ENCODE assay signal across 8 cellular contexts in genomic region chr1:187928288-187928687, GRCh38.
DNase-seq lines count a peak whose midpoint lies in the region; ATAC-seq and TF ChIP-seq lines count a peak whose summit lies in the region.

No MANE protein-coding gene starts in this region.

- no peak for TF ChIP-seq POLR2A in HCT116 (IDR thresholded peaks at IDR 0.05; ENCODE audit: borderline replicate concordance, extremely low read depth, insufficient read depth, insufficient read length)

- peak; percentile 52; the same call in 1 of the 2 replicates for ATAC-seq in HCT116
- ATAC-seq in GM21825 (IDR thresholded peaks at IDR 0.05; ENCODE audit: unreplicated experiment), result no peak
- no peak for ATAC-seq in T-cell (replicated peaks in 1 of 4)

- H3K79me2 ChIP-seq in HCT116 (ENCODE audit: insufficient read depth, low read length), result no peaks in the 10 kb centered on the region

- no peak overlapping the region for H2AFZ ChIP-seq in HCT116 (ENCODE audit: low read depth, low read length, poor library complexity, severe bottlenecking)

- no peak overlapping the region for H3K4me2 ChIP-seq in HCT116 (ENCODE audit: low read length)

- no peak overlapping the region for H3K4me3 Mint-ChIP-seq in T-cell

- no peak overlapping the region for H3K27ac Mint-ChIP-seq in T-cell

- no peak overlapping the region for H3K4me3 ChIP-seq in HCT116 (replicated peaks in 1 of 2; ENCODE audit: low read depth in 1 of 2, low read length in 2 of 2)

- H3K36me3 Mint-ChIP-seq in T-cell, result no peaks in the 10 kb centered on the region

- intact Hi-C loops in HCT116 (cut with micrococcal nuclease), result no loop called here

- RAD21 ChIA-PET in HCT116 (lab: Charles Lee; ENCODE audit: low non-redundant PET in 1 of 2, low total read pairs in 2 of 2, uncharacterized antibody in 2 of 2, unreplicated experiment in 2 of 2), result no interaction called here

- H3K9me3 Mint-ChIP-seq in T-cell, result peaks cover 4 to 19% (median 12%) of the 10 kb centered on the region in 3 donors

- DNase-seq in Ammon's horn (ENCODE audit: low spot score) (peak; percentile 33), HCT116 (ENCODE audit: low read depth, low spot score) (peak; percentile 7), RPMI7951 (ENCODE audit: low read depth) (peak; percentile 14), iPS-NIHi11 (ENCODE audit: low spot score) (peak; percentile 61), SHP77 (lab: John Stamatoyannopoulos, UW) (no peak), T-cell (no peak)
- DNase-seq in activated CD8-positive, alpha-beta memory T cell treated with anti-CD3 and anti-CD28 coated beads, Interleukin-2, amount 50 U/mL, for 48 hours, result no peak

- TF ChIP-seq RAD21 in HCT116 (IDR thresholded peaks at IDR 0.05; ENCODE audit: low read depth), result peak; percentile 67

- H4K20me1 ChIP-seq in HCT116 (ENCODE audit: insufficient read depth), result no peaks in the 10 kb centered on the region

- no peaks in the 10 kb centered on the region for H3K4me1 ChIP-seq in HCT116 (ENCODE audit: control insufficient read depth in 1 of 2, insufficient read depth in 2 of 2, low read length in 2 of 2)

- CTCF ChIA-PET in HCT116 (lab: Charles Lee), result no interaction called here
- CTCF ChIA-PET in T-cell (lab: Charles Lee), result no interaction called here

- POLR2A ChIA-PET in HCT116 (lab: Charles Lee) (no interaction called here), T-cell (lab: Charles Lee) (interaction anchor here in 1 of 2 donors (0.6 kb wide), 2 partner anchors 16 to 39 kb away, joined by 3 to 5 read pairs; no protein-coding TSS in a partner anchor)

- no peaks in the 10 kb centered on the region for H3K27me3 Mint-ChIP-seq in T-cell

- BruUV-seq in HCT116 (replicated peaks; lab: Mats Ljungman, UMichigan), result no TSS peak

- TF ChIP-seq CTCF in HCT116 (IDR thresholded peaks at IDR 0.05 in 2 of 3, conservative IDR thresholded peaks at IDR 0.05 in 1 of 3; ENCODE audit: borderline replicate concordance in 1 of 3, insufficient read depth in 1 of 3, low read depth in 2 of 3, low read length in 2 of 3), result peak; percentile 19 to 42 (median 20); a peak in 3 of 6 replicates

- no peaks in the 10 kb centered on the region for H3K9me2 ChIP-seq in HCT116 (ENCODE audit: insufficient read depth)

- H3K9me3 ChIP-seq in HCT116 (ENCODE audit: control insufficient read depth in 1 of 2, insufficient read depth in 1 of 2, low read depth in 1 of 2, low read length in 2 of 2), result no peaks in the 10 kb centered on the region

- H3K27me3 ChIP-seq in HCT116 (ENCODE audit: insufficient read depth, low read length), result no peaks in the 10 kb centered on the region

- H3K27ac ChIP-seq in HCT116 (ENCODE audit: low read depth, low read length), result no peak overlapping the region

- H3K36me3 ChIP-seq in HCT116 (ENCODE audit: control insufficient read depth in 1 of 2, insufficient read depth in 2 of 2, low read length in 2 of 2), result no peaks in the 10 kb centered on the region

- H3K4me1 Mint-ChIP-seq in T-cell, result no peaks in the 10 kb centered on the region

- no peak overlapping the region for H3K9ac ChIP-seq in HCT116 (ENCODE audit: low read length)

TF ChIP-seq in HCT116, 20 proteins besides CTCF, POLR2A, EP300 and RAD21:
- no peak for TF ChIP-seq CEBPB (IDR thresholded peaks at IDR 0.05; ENCODE audit: low read depth)
- TF ChIP-seq EZH2phosphoT487 (IDR thresholded peaks at IDR 0.05; ENCODE audit: borderline replicate concordance), result no peak
TF ChIP-seq in HCT116: peak in this region for 0.

Comparison
In these comparisons a context has a peak if more than half of its experiments do, and no peak if none do; other contexts are left out.
1. DNase-seq: peak in Ammon's horn (single experiment), HCT116 (single experiment), RPMI7951 (single experiment) and iPS-NIHi11 (single experiment); none in activated CD8-positive, alpha-beta memory T cell treated with anti-CD3 and anti-CD28 coated beads, Interleukin-2, amount 50 U/mL, for 48 hours (single experiment), SHP77 (0 of 2) and T-cell (0 of 34).